Comparison of ENCODE assay signal across 29 cellular contexts in genomic region chr13:51894239-51894638, GRCh38. TPM values are rescaled to one million over a fixed set of nuclear protein-coding genes. Genes with fewer than 3 reads are reported as not detected.
A peak's percentile ranks its signal among the peaks of the same experiment; 100 is the strongest.
DNase-seq lines count a peak whose midpoint lies in the region; ATAC-seq, FAIRE-seq and TF ChIP-seq lines count a peak whose summit lies in the region.
"Had no signal": no experiment of that assay in that cellular context is flagged by ENCODE, and none has a peak within 500 bp of the region (broad histone marks: within the 10 kb centered on the region; RNA-seq: fewer than 3 reads in every experiment).

No MANE protein-coding gene starts in this region.

- H3K79me2 ChIP-seq in Karpas-422 (ENCODE audit: low read length) (no peaks in the 10 kb centered on the region), GM12878 (ENCODE audit: control insufficient read depth, insufficient read depth, low read length) (no peaks in the 10 kb centered on the region)

- H3K36me3 ChIP-seq in Karpas-422 (ENCODE audit: insufficient read depth, low read length) (no peaks in the 10 kb centered on the region), GM12878 (ENCODE audit: control insufficient read depth in 2 of 2, insufficient read depth in 2 of 2, low read length in 1 of 2) (no peaks in the 10 kb centered on the region)
- H3K36me3 ChIP-seq: lower lobe of right lung, neutrophil, uterus had no signal

- peaks cover 12% of the 10 kb centered on the region; the same call in 1 of the 2 replicates for H3K4me1 ChIP-seq in Karpas-422 (ENCODE audit: low read length)
- no peaks in the 10 kb centered on the region for H3K4me1 ChIP-seq in GM12878 (ENCODE audit: control insufficient read depth, insufficient read depth, low read length)
- H3K4me1 ChIP-seq: lower lobe of right lung, uterus had no signal

- ATAC-seq in GM12878, result peak; percentile 37; the same call in 1 of the 3 replicates
- no peak for ATAC-seq in GM19395 (IDR thresholded peaks at IDR 0.05; ENCODE audit: unreplicated experiment)
- ATAC-seq: lower lobe of right lung; stimulated activated memory B cell treated with anti-CD40 and anti-IgM and Interleukin-4, amounts not matched to agents 10 μg/mL and 1 μg/mL and 100 μg/mL, for 72 hours had no signal

- no peak for TF ChIP-seq POLR2A in GM12878 (IDR thresholded peaks at IDR 0.05; ENCODE audit: low read depth, low read length)

- SMC1A ChIA-PET in GM12878 (lab: Charles Lee; ENCODE audit: uncharacterized antibody, unreplicated experiment), result interaction anchor here (0.8 to 4.7 kb wide), 3 partner anchors 8 to 640 kb away, joined by 3 to 18 read pairs (median 3); no protein-coding TSS in a partner anchor

- intact Hi-C loops in GM12878 (cut with micrococcal nuclease; ENCODE audit: unreplicated experiment), result loop anchor here (10.0 kb wide), 1 partner anchor 561 kb away; the partner anchor contains the start of genes CKAP2 and VPS36

- no TSS peak for BruUV-seq in GM12878 (replicated peaks; lab: Mats Ljungman, UMichigan)

- H3K4me2 ChIP-seq in Karpas-422 (ENCODE audit: low read depth, low read length, poor library complexity, severe bottlenecking) (peak overlapping the region; percentile 33), GM12878 (ENCODE audit: control insufficient read depth, insufficient read depth) (no peak overlapping the region)
- H3K4me2 ChIP-seq: smooth muscle cell had no signal

- FAIRE-seq in GM12878 (lab: Jason Lieb, UNC), result no peak
- FAIRE-seq: GM19239, keratinocyte, RCC 7860 had no signal

- TF ChIP-seq RAD21 in GM12878 (IDR thresholded peaks at IDR 0.05; ENCODE audit: insufficient read depth, low read depth, low read length), result no peak

- H3K27me3 ChIP-seq in Karpas-422 (ENCODE audit: low read length), result no peaks in the 10 kb centered on the region
- peaks cover 1 to 7% of the 10 kb centered on the region in 2 experiments; a peak in 2 of 4 replicates for H3K27me3 ChIP-seq in GM12878 (replicated peaks in 1 of 2; ENCODE audit: control insufficient read depth in 2 of 2, insufficient read depth in 2 of 2, low read length in 1 of 2)
- H3K27me3 ChIP-seq: neutrophil, uterus had no signal

- H3K9me3 ChIP-seq in Karpas-422 (ENCODE audit: low read length) (no peaks in the 10 kb centered on the region), GM12878 (replicated peaks; ENCODE audit: control insufficient read depth, insufficient read depth, low read length) (no peaks in the 10 kb centered on the region; the same call in 2 of the 3 replicates)
- H3K9me3 ChIP-seq: lower lobe of right lung, neutrophil, uterus had no signal

- RAD21 ChIA-PET in GM12878 (lab: Charles Lee; ENCODE audit: unreplicated experiment), result interaction anchor here (2.3 kb wide), 1 partner anchor 233 kb away, joined by 17 read pairs; no protein-coding TSS in a partner anchor

- no peak for TF ChIP-seq EP300 in GM12878 (IDR thresholded peaks at IDR 0.05; ENCODE audit: borderline replicate concordance in 1 of 2, control insufficient read depth in 1 of 2, low read depth in 2 of 2, low read length in 2 of 2)

- in situ Hi-C loops in GM12878 (cut with MboI), result no loop called here

- H4K20me1 ChIP-seq in Karpas-422 (ENCODE audit: insufficient read depth, low read depth, low read length) (no peaks in the 10 kb centered on the region), GM12878 (ENCODE audit: control insufficient read depth, insufficient read depth) (no peaks in the 10 kb centered on the region; the same call in 1 of the 2 replicates)

- no peaks in the 10 kb centered on the region for H3K9me2 ChIP-seq in Karpas-422 (replicated peaks; ENCODE audit: insufficient read depth, low read length)

- WGBS in GM12878 (ENCODE audit: insufficient coverage, insufficient replicate concordance, low lambda C conversion rate, missing lambda C conversion rate), result 38% methylated on average over 4 of the region's 4 CpGs

- no peak overlapping the region for H2AFZ ChIP-seq in Karpas-422 (ENCODE audit: low read length)
- no peak overlapping the region for H2AFZ ChIP-seq in GM12878 (ENCODE audit: control insufficient read depth, low read depth, low read length)
- H2AFZ ChIP-seq: GM23248 had no signal

- H3K27ac ChIP-seq in Karpas-422 (ENCODE audit: low read length), result no peak overlapping the region
- no peak overlapping the region for H3K27ac ChIP-seq in GM12878 (ENCODE audit: control insufficient read depth, insufficient read depth)
- H3K27ac ChIP-seq: GM23248, lower lobe of right lung, neutrophil, SK-N-MC, uterus, VCaP had no signal

- H3K4me3 ChIP-seq in Karpas-422 (ENCODE audit: low read length), result no peak overlapping the region
- H3K4me3 ChIP-seq in GM12878, result no peak overlapping the region
- H3K4me3 ChIP-seq: GM23248, lower lobe of right lung, SK-N-MC, smooth muscle cell, uterus had no signal

- DNase-seq in ELF-1 (ENCODE audit: low read depth, low spot score) (peak; percentile 39), Karpas-422 (peak; percentile 91), GM12878 (ENCODE audit: low read depth, low spot score) (no peak), myocyte (ENCODE audit: low read depth) (peak; percentile 12), SIG-M5 treated with dmso at 0.1 percent for 504 hours (lab: John Stamatoyannopoulos, UW; ENCODE audit: unreplicated experiment) (no peak), globus pallidus (ENCODE audit: low spot score) (no peak)
- DNase-seq: activated CD4-positive, alpha-beta T cell treated with anti-CD3 and anti-CD28 coated beads, Interleukin-2, amount 50 U/mL, for 48 hours; activated naive CD8-positive, alpha-beta T cell treated with anti-CD3 and anti-CD28 coated beads for 36 hours; DND-41; foreskin fibroblast; GM23248; lower lobe of right lung; NCI-H1930; NCI-H345; NK-92 treated with Interleukin-12 subunit alpha and Interleukin-12 subunit beta, amount 100 ng/mL, for 24 hours; T-helper 2 cell; uterus had no signal

- H3K9ac ChIP-seq in Karpas-422 (ENCODE audit: low read length) (no peak overlapping the region), GM12878 (ENCODE audit: control insufficient read depth, insufficient read depth, low read length) (no peak overlapping the region)
- H3K9ac ChIP-seq: GM23248 had no signal

- CTCF ChIA-PET in GM12878 (lab: Yijun Ruan, JAX), result interaction anchor here (1.0 to 4.2 kb wide), 7 partner anchors 10 to 233 kb away, joined by 3 to 62 read pairs (median 4); partner anchors contain the start of gene NEK5

- no peak for TF ChIP-seq CTCF in GM12878 (IDR thresholded peaks at IDR 0.05 in 2 of 3, conservative IDR thresholded peaks at IDR 0.05 in 1 of 3; ENCODE audit: control insufficient read depth in 2 of 3, extremely low read depth in 1 of 3, insufficient read depth in 1 of 3, low read depth in 3 of 3, low read length in 3 of 3)

- POLR2A ChIA-PET in GM12878 (lab: Charles Lee), result no interaction called here

RNA-seq across cellular contexts. Expression of gene CCDC70, which starts 32.5 kb away (rescaled TPM):
- not detected in 2 replicates for total RNA-seq in Karpas-422 (2014; rRNA removed; shearing (Covaris generic); ENCODE audit: low replicate concordance)
- not detected in 2 replicates for total RNA-seq in GM12878 (2013; cell fraction: nucleolus; rRNA removed)
- total RNA-seq in GM12878 (2014; rRNA removed), result not detected in 2 replicates
- not detected in 2 replicates for total RNA-seq in GM12878 (2014; rRNA removed; fragmentation: Illumina TruSeq; extraction: Trizol)
- not detected in 2 replicates for total RNA-seq in GM12878 (2021)
- not detected for polyA plus RNA-seq in GM12878 (2011; ENCODE audit: low read depth)
- polyA plus RNA-seq in GM12878 (2011; rRNA removed), result not detected in 2 replicates
- not detected in 2 replicates for polyA plus RNA-seq in GM12878 (2011; cell fraction: cytosol; rRNA removed)
- not detected in 2 replicates for polyA plus RNA-seq in GM12878 (2011; cell fraction: nucleus; rRNA removed)
- polyA plus RNA-seq in GM12878 (2012), result not detected in 2 replicates
- not detected in 2 replicates for polyA plus RNA-seq in GM12878 (2014; fragmentation: Illumina TruSeq; extraction: Trizol)
- not detected for polyA plus RNA-seq in GM12878 (2014; fragmentation: Nextera tagmentation; extraction: Ambion mirVana)
- not detected in 2 replicates for polyA plus RNA-seq in GM12878 (2014; rRNA removed)
- polyA plus RNA-seq in GM12878 (2016; fragmentation: Nextera tagmentation; extraction: Ambion mirVana), result not detected
- not detected in 2 replicates for polyA minus RNA-seq in GM12878 (2011; rRNA and poly(A)+ RNA removed)
- polyA minus RNA-seq in GM12878 (2011; cell fraction: cytosol; rRNA and poly(A)+ RNA removed), result not detected in 2 replicates
- not detected in 2 replicates for polyA minus RNA-seq in GM12878 (2011; cell fraction: nucleus; rRNA and poly(A)+ RNA removed)
- not detected in 2 replicates for total RNA-seq in myocyte
- polyA plus RNA-seq in myocyte (2012), result not detected
- total RNA-seq: chondrocyte, epithelial cell of proximal tubule, GM23248, lower lobe of right lung, smooth muscle cell, temporal lobe, uterus had no signal
- polyA plus RNA-seq: GM23248, keratinocyte, smooth muscle cell had no signal

RNA-seq across cellular contexts. Expression of gene TMEM272, which starts 49.3 kb away (rescaled TPM):
- 0.15 TPM in 1 of 2 replicates, not detected in the other for total RNA-seq in Karpas-422 (2014; rRNA removed; shearing (Covaris generic); ENCODE audit: low replicate concordance)
- not detected in 2 replicates for total RNA-seq in GM12878 (2013; cell fraction: nucleolus; rRNA removed)
- 0.05 TPM in 1 of 2 replicates, not detected in the other for total RNA-seq in GM12878 (2014; rRNA removed)
- total RNA-seq in GM12878 (2014; rRNA removed; fragmentation: Illumina TruSeq; extraction: Trizol), result not detected in 2 replicates
- total RNA-seq in GM12878 (2021), result not detected in 2 replicates
- not detected for polyA plus RNA-seq in GM12878 (2011; ENCODE audit: low read depth)
- polyA plus RNA-seq in GM12878 (2011; rRNA removed), result 0.01 and 0.04 TPM in 2 replicates
- polyA plus RNA-seq in GM12878 (2011; cell fraction: cytosol; rRNA removed), result not detected in 2 replicates
- polyA plus RNA-seq in GM12878 (2011; cell fraction: nucleus; rRNA removed), result 0.04 TPM in 1 of 2 replicates, not detected in the other
- polyA plus RNA-seq in GM12878 (2012), result not detected in 2 replicates
- polyA plus RNA-seq in GM12878 (2014; fragmentation: Illumina TruSeq; extraction: Trizol), result not detected in 2 replicates
- polyA plus RNA-seq in GM12878 (2014; fragmentation: Nextera tagmentation; extraction: Ambion mirVana), result not detected
- polyA plus RNA-seq in GM12878 (2014; rRNA removed), result 0.04 TPM in 1 of 2 replicates, not detected in the other
- not detected for polyA plus RNA-seq in GM12878 (2016; fragmentation: Nextera tagmentation; extraction: Ambion mirVana)
- polyA minus RNA-seq in GM12878 (2011; rRNA and poly(A)+ RNA removed), result 0.15 TPM in 1 of 2 replicates, not detected in the other
- not detected in 2 replicates for polyA minus RNA-seq in GM12878 (2011; cell fraction: cytosol; rRNA and poly(A)+ RNA removed)
- polyA minus RNA-seq in GM12878 (2011; cell fraction: nucleus; rRNA and poly(A)+ RNA removed), result 0.10 and 0.12 TPM in 2 replicates
- not detected in 2 replicates for total RNA-seq in myocyte
- polyA plus RNA-seq in myocyte (2012), result 0.03 TPM
- total RNA-seq: epithelial cell of proximal tubule, GM23248 had no signal
- polyA plus RNA-seq: GM23248, keratinocyte had no signal

Comparison
In these comparisons a context has a peak if more than half of its experiments do, and no peak if none do; other contexts are left out.
1. DNase-seq: peak in ELF-1 (single experiment), Karpas-422 (single experiment) and myocyte (single experiment); none in GM12878 (single experiment), SIG-M5 treated with dmso at 0.1 percent for 504 hours (single experiment) and globus pallidus (single experiment).